Comparison of ENCODE assay signal across 1 cellular context in genomic region chr19:11142528-11143171, GRCh38.
TF ChIP-seq lines count a peak whose summit lies in the region.

No MANE protein-coding gene starts in this region.

TF ChIP-seq in HepG2, 621 proteins besides CTCF, POLR2A, EP300 and RAD21 (continued from another document and continues in another):
- TF ChIP-seq PAXIP1 (CRISPR knock-in tag; conservative IDR thresholded peaks at IDR 0.05) (peak; percentile 83), CHD4 (IDR thresholded peaks at IDR 0.05; ENCODE audit: borderline replicate concordance, low read length) (0 out of 2 replicates have a peak, but pooled peaks have one; percentile 54), ZNF354B (CRISPR knock-in tag; IDR thresholded peaks at IDR 0.05) (no peak), IRX3 (CRISPR knock-in tag; IDR thresholded peaks at IDR 0.05; ENCODE audit: borderline replicate concordance, low read depth) (no peak), MXI1 (IDR thresholded peaks at IDR 0.05; ENCODE audit: borderline replicate concordance, low read depth, low read length) (peak; percentile 60; the same call in 1 of the 3 replicates), ZFX (CRISPR knock-in tag; IDR thresholded peaks at IDR 0.05; ENCODE audit: low read depth) (peak; percentile 80; the same call in 1 of the 2 replicates), IRF1 (CRISPR knock-in tag; IDR thresholded peaks at IDR 0.05; ENCODE audit: low read depth) (no peak), ZBTB8A (CRISPR knock-in tag; IDR thresholded peaks at IDR 0.05; ENCODE audit: borderline replicate concordance, low read depth) (no peak), KLF13 (CRISPR knock-in tag; IDR thresholded peaks at IDR 0.05) (no peak), ASH2L (IDR thresholded peaks at IDR 0.05; ENCODE audit: insufficient read length, low read depth, low read length) (peak; percentile 78), YY1 (IDR thresholded peaks at IDR 0.05; ENCODE audit: insufficient read depth, insufficient replicate concordance, low read depth, low read length) (no peak), MAFF (IDR thresholded peaks at IDR 0.05; ENCODE audit: low read depth, low read length) (no peak), ZSCAN30 (CRISPR knock-in tag; IDR thresholded peaks at IDR 0.05) (no peak), TBL1XR1 (IDR thresholded peaks at IDR 0.05; ENCODE audit: borderline replicate concordance, low read length, partially characterized antibody) (no peak), MIER3 (CRISPR knock-in tag; IDR thresholded peaks at IDR 0.05; ENCODE audit: borderline replicate concordance) (no peak), SMAD1 (CRISPR knock-in tag; IDR thresholded peaks at IDR 0.05; ENCODE audit: borderline replicate concordance, low read depth) (no peak; the same call in 1 of the 2 replicates), ZNF567 (CRISPR knock-in tag; IDR thresholded peaks at IDR 0.05; ENCODE audit: borderline replicate concordance) (no peak; the same call in 1 of the 2 replicates), MTERF4 (CRISPR knock-in tag; IDR thresholded peaks at IDR 0.05) (0 out of 2 replicates have a peak, but pooled peaks have one; percentile 64), ZNF747 (CRISPR knock-in tag; IDR thresholded peaks at IDR 0.05; ENCODE audit: borderline replicate concordance) (no peak), SNAPC4 (CRISPR knock-in tag; IDR thresholded peaks at IDR 0.05) (peak; percentile 80; the same call in 1 of the 2 replicates), KMT2B (CRISPR knock-in tag; IDR thresholded peaks at IDR 0.05) (peak; percentile 6; the same call in 1 of the 2 replicates), ZBTB7A (CRISPR knock-in tag; IDR thresholded peaks at IDR 0.05) (peak; percentile 67; the same call in 1 of the 2 replicates), RCOR2 (CRISPR knock-in tag; IDR thresholded peaks at IDR 0.05) (no peak), FOXM1 (CRISPR knock-in tag; IDR thresholded peaks at IDR 0.05) (no peak), ZSCAN29 (CRISPR knock-in tag; conservative IDR thresholded peaks at IDR 0.05) (peak; percentile 78; the same call in 1 of the 2 replicates), AFF4 (CRISPR knock-in tag; IDR thresholded peaks at IDR 0.05) (no peak), HNF1A (IDR thresholded peaks at IDR 0.05; ENCODE audit: low read depth) (no peak), HNF1A (CRISPR knock-in tag; IDR thresholded peaks at IDR 0.05; ENCODE audit: borderline replicate concordance) (peak; percentile 53; the same call in 1 of the 2 replicates), GFI1 (CRISPR knock-in tag; IDR thresholded peaks at IDR 0.05; ENCODE audit: borderline replicate concordance) (no peak), ZNF441 (CRISPR knock-in tag; IDR thresholded peaks at IDR 0.05; ENCODE audit: borderline replicate concordance) (peak; percentile 22; the same call in 1 of the 2 replicates), ZSCAN22 (CRISPR knock-in tag; IDR thresholded peaks at IDR 0.05) (no peak)
